18 cellular contexts compared by ENCODE assay signal in the genomic region with DNA sequence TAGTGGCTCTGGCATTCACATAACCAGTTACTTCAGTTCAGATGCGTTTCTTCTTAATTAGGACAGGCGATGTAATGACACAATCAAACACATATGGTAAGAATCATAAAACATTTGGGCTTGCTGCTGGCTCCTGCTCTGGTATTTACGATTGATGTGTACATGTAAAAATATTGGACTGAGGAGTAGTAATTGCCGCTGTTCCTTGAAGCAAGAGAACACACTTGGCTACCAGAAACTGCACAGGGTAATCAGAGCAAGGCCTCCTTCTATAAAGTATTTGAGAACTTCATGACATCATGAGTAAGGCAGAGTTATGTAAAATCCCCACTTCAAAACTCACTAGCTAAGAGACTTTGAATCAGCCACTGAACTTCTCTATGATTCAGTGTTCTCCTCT.
DNase-seq lines count a peak whose midpoint lies in the region; ATAC-seq and TF ChIP-seq lines count a peak whose summit lies in the region.
"Had no signal": no experiment of that assay in that cellular context is flagged by ENCODE, and none has a peak within 500 bp of the region (broad histone marks: within the 10 kb centered on the region; RNA-seq: fewer than 3 reads in every experiment).

No MANE protein-coding gene starts in this region.

- H3K27me3 Mint-ChIP-seq in CD4-positive, alpha-beta T cell: peaks cover 20% of the 10 kb centered on the region

- H3K4me3 ChIP-seq in adipocyte (ENCODE audit: low read length) (no peak overlapping the region), fibroblast of villous mesenchyme (ENCODE audit: low read depth, low read length) (no peak overlapping the region)

- peaks cover 4% of the 10 kb centered on the region for H3K4me1 ChIP-seq in adipocyte (ENCODE audit: control insufficient read depth, insufficient read depth, low read length)

- H3K4me1 Mint-ChIP-seq in CD4-positive, alpha-beta T cell (ENCODE audit: low read depth): no peaks in the 10 kb centered on the region
- H3K4me1 Mint-ChIP-seq: B cell; CD8-positive, alpha-beta memory T cell had no signal

- H3K9me3 Mint-ChIP-seq in CD4-positive, alpha-beta T cell: no peaks in the 10 kb centered on the region
- H3K9me3 Mint-ChIP-seq: CD8-positive, alpha-beta memory T cell; H9 had no signal

- H3K27ac Mint-ChIP-seq in CD4-positive, alpha-beta T cell: no peak overlapping the region
- H3K27ac Mint-ChIP-seq: B cell; CD8-positive, alpha-beta memory T cell; H9 had no signal

- CTCF ChIA-PET in CD4-positive, alpha-beta T cell (lab: Charles Lee): no interaction called here

- no peaks in the 10 kb centered on the region for H3K9me3 ChIP-seq in adipocyte (ENCODE audit: control insufficient read depth, low read length)
- H3K9me3 ChIP-seq in CD4-positive, alpha-beta T cell (ENCODE audit: control insufficient read depth, low read length): no peaks in the 10 kb centered on the region

- DNase-seq in AG08395 (ENCODE audit: low spot score): peak; percentile 31
- peak; percentile 61 for DNase-seq in GM03348 (ENCODE audit: low spot score)
- DNase-seq in adipocyte (ENCODE audit: low read depth): peak; percentile 4
- peak; percentile 34 for DNase-seq in fibroblast of villous mesenchyme (ENCODE audit: low read depth)
- DNase-seq in iPS-NIHi11 (ENCODE audit: low spot score): no peak
- DNase-seq in CD4-positive, alpha-beta T cell: no peak
- DNase-seq in stimulated activated CD8-positive, alpha-beta memory T cell treated with anti-CD3 and anti-CD28 coated beads, Interleukin-4, amount 100 ng/mL, for 48 hours: no peak
- no peak for DNase-seq in T-helper 9 cell
- DNase-seq: CD8-positive, alpha-beta memory T cell; DND-41; GF-D8; H9; NCI-H1092; NCI-H2107; NCI-H226; NK-92 treated with Interleukin-12 subunit alpha and Interleukin-12 subunit beta, amount 100 ng/mL, for 24 hours; SHP77 had no signal

- no peak for TF ChIP-seq CTCF in fibroblast of villous mesenchyme (IDR thresholded peaks at IDR 0.05; ENCODE audit: insufficient read depth, low read depth, low read length)
- TF ChIP-seq CTCF in CD4-positive, alpha-beta T cell (IDR thresholded peaks at IDR 0.05): no peak

- H3K36me3 Mint-ChIP-seq in CD4-positive, alpha-beta T cell (ENCODE audit: low read depth): no peaks in the 10 kb centered on the region
- H3K36me3 Mint-ChIP-seq: CD8-positive, alpha-beta memory T cell had no signal

- no peaks in the 10 kb centered on the region for H3K36me3 ChIP-seq in adipocyte (ENCODE audit: control insufficient read depth, insufficient read depth, low read length, severe bottlenecking)

- H3K27ac ChIP-seq in CD4-positive, alpha-beta T cell (ENCODE audit: low read depth, low read length): no peak overlapping the region

- H3K4me3 Mint-ChIP-seq in CD4-positive, alpha-beta T cell: no peak overlapping the region
- H3K4me3 Mint-ChIP-seq: B cell; CD8-positive, alpha-beta memory T cell; H9 had no signal

- ATAC-seq in CD4-positive, alpha-beta T cell (ENCODE audit: poor library complexity): no peak

- H3K9ac ChIP-seq in adipocyte (ENCODE audit: low read length): no peak overlapping the region

- intact Hi-C loops in CD4-positive, alpha-beta T cell (cut with DNase I, micrococcal nuclease): no loop called here

- POLR2A ChIA-PET in CD4-positive, alpha-beta T cell (lab: Charles Lee): no interaction called here

- no peaks in the 10 kb centered on the region for H3K27me3 ChIP-seq in adipocyte (replicated peaks; ENCODE audit: control insufficient read depth, insufficient read depth, low read length)
- no peaks in the 10 kb centered on the region for H3K27me3 ChIP-seq in CD4-positive, alpha-beta T cell (ENCODE audit: control insufficient read depth, insufficient read depth, low read length)

Comparison
In these comparisons a context has a peak if more than half of its experiments do, and no peak if none do; other contexts are left out.
1. DNase-seq: peak in AG08395 (single experiment), GM03348 (single experiment), adipocyte (single experiment) and fibroblast of villous mesenchyme (single experiment); none in iPS-NIHi11 (single experiment), CD4-positive, alpha-beta T cell (0 of 10), stimulated activated CD8-positive, alpha-beta memory T cell treated with anti-CD3 and anti-CD28 coated beads, Interleukin-4, amount 100 ng/mL, for 48 hours (single experiment) and T-helper 9 cell (single experiment).